In the genomic region with DNA sequence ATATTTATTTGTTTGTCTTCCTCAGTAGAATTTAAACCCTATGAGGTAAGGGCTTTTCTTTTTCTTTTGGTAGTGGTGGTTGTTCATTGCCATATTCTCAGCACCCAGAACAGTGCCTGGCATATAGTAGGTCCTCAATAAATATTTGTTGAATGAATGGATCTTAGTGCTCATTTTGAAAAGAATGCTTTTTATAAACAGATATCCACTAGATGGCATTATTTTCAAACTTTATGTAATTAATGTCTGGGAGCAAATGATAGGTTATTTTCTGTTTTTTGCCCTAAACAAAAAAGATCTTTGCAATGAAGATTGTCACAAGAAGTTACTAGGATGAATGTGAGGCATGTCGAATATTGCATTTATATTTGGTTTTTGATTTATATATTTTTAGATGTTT, we compare ENCODE assay signal across 9 cellular contexts.
DNase-seq lines count a peak whose midpoint lies in the region; ATAC-seq, FAIRE-seq and TF ChIP-seq lines count a peak whose summit lies in the region.
"Had no signal": no experiment of that assay in that cellular context is flagged by ENCODE, and none has a peak within 500 bp of the region (broad histone marks: within the 10 kb centered on the region; RNA-seq: fewer than 3 reads in every experiment).

No MANE protein-coding gene starts in this region.

- CTCF ChIA-PET in A549 (lab: Yijun Ruan, JAX): interaction anchor here (0.6 to 7.1 kb wide), 27 partner anchors 11 to 1223 kb away, joined by 3 to 75 read pairs (median 4); no protein-coding TSS in a partner anchor

- peak overlapping the region in 1 of 2 experiments; percentile 71; a peak in 2 of 6 replicates for H3K27ac ChIP-seq in A549

- no peak for TF ChIP-seq EP300 in A549 (IDR thresholded peaks at IDR 0.05)

- peaks cover 12% of the 10 kb centered on the region; the same call in 1 of the 3 replicates for H3K4me1 ChIP-seq in A549

- FAIRE-seq in A549 (lab: Jason Lieb, UNC): peak; percentile 36
- peak; percentile 71 for FAIRE-seq in GM19239 (lab: Jason Lieb, UNC)
- FAIRE-seq in TTC549 (lab: Jason Lieb, UNC): peak; percentile 94

- H3K4me2 ChIP-seq in A549: no peak overlapping the region

- 3% methylated on average over 1 of the region's 1 CpG for WGBS in A549 (ENCODE audit: missing lambda C conversion rate)

- DNase-seq in A549 (ENCODE audit: low read depth in 1 of 2, low spot score in 1 of 2): peak; percentile 18
- DNase-seq in GM19239 (ENCODE audit: insufficient read length, low spot score): no peak
- peak; percentile 17 for DNase-seq in iris pigment epithelial cell (ENCODE audit: low read depth)
- no peak for DNase-seq in HUDEP-2 (lab: John Stamatoyannopoulos, UW; ENCODE audit: unreplicated experiment in 76 of 76)
- no peak for DNase-seq in NCI-H2107 treated with DMSO at 0.1 percent for 48 hours (lab: John Stamatoyannopoulos, UW; ENCODE audit: unreplicated experiment)
- DNase-seq: NCI-H82 had no signal

- ATAC-seq in A549: no peak
- ATAC-seq in HG03439 (IDR thresholded peaks at IDR 0.05; ENCODE audit: unreplicated experiment): no peak
- no peak for ATAC-seq in GM18502 (IDR thresholded peaks at IDR 0.05; ENCODE audit: poor library complexity, unreplicated experiment)

- TF ChIP-seq RAD21 in A549 (conservative IDR thresholded peaks at IDR 0.05 in 1 of 2, IDR thresholded peaks at IDR 0.05 in 1 of 2): peak; percentile 64 to 79

- POLR2A ChIA-PET in A549 (lab: Yijun Ruan, JAX): interaction anchor here (1.9 kb wide), 1 partner anchor 902 kb away, joined by 8 read pairs; no protein-coding TSS in a partner anchor

- peak; percentile 65 for TF ChIP-seq CTCF in A549 (IDR thresholded peaks at IDR 0.05)

- no peak for TF ChIP-seq POLR2A in A549 (IDR thresholded peaks at IDR 0.05; ENCODE audit: low read length)

- no peaks in the 10 kb centered on the region for H3K9me3 ChIP-seq in A549

- no peak overlapping the region for H3K4me3 ChIP-seq in A549

TF ChIP-seq in A549, 52 proteins besides CTCF, POLR2A, EP300 and RAD21:
- TF ChIP-seq JUN (IDR thresholded peaks at IDR 0.05) (no peak), MAZ (IDR thresholded peaks at IDR 0.05; ENCODE audit: borderline replicate concordance, low read depth, low read length) (no peak), SMC3 (IDR thresholded peaks at IDR 0.05) (peak; percentile 62), RFX5 (IDR thresholded peaks at IDR 0.05) (no peak), ZFP36 (IDR thresholded peaks at IDR 0.05; ENCODE audit: borderline replicate concordance, partially characterized antibody) (no peak), ZC3H11A (IDR thresholded peaks at IDR 0.05) (no peak)
TF ChIP-seq in A549: peak in this region for 1.

Comparison
In these comparisons a context has a peak if more than half of its experiments do, and no peak if none do; other contexts are left out.
1. DNase-seq: peak in A549 (2 of 2) and iris pigment epithelial cell (single experiment); none in GM19239 (single experiment), HUDEP-2 (0 of 76) and NCI-H2107 treated with DMSO at 0.1 percent for 48 hours (single experiment).